ENCODE assay signal across 8 cellular contexts in genomic region chr9:97398999-97399758, GRCh38. TPM values are rescaled to one million over a fixed set of nuclear protein-coding genes. Genes with fewer than 3 reads are reported as not detected.
DNase-seq lines count a peak whose midpoint lies in the region; ATAC-seq and TF ChIP-seq lines count a peak whose summit lies in the region.

No MANE protein-coding gene starts in this region.

- peaks cover 0 to 4% (median 0%) of the 10 kb centered on the region in 9 donors for H3K27me3 ChIP-seq in heart left ventricle

- TF ChIP-seq CTCF in GM12864 (IDR thresholded peaks at IDR 0.05; ENCODE audit: low read depth, low read length, missing control alignments) (peak; percentile 100), heart left ventricle (IDR thresholded peaks at IDR 0.05) (peak; percentile 80 to 97 (median 91)), retinal pigment epithelial cell (conservative IDR thresholded peaks at IDR 0.05; ENCODE audit: low read depth, low read length) (peak; percentile 98)

- ATAC-seq in HG03520 (IDR thresholded peaks at IDR 0.05; ENCODE audit: unreplicated experiment): peak; percentile 54
- ATAC-seq in heart left ventricle: peak; percentile 55 to 88 (median 86)
- ATAC-seq in GM18870 (IDR thresholded peaks at IDR 0.05; ENCODE audit: unreplicated experiment): no peak
- ATAC-seq in HG03432 (IDR thresholded peaks at IDR 0.05; ENCODE audit: unreplicated experiment): no peak

- H3K4me3 Mint-ChIP-seq in activated naive CD4-positive, alpha-beta T cell treated with anti-CD3 and anti-CD28 coated beads for 36 hours: no peak overlapping the region

- peaks cover 0 to 15% (median 11%) of the 10 kb centered on the region in 12 donors for H3K9me3 ChIP-seq in heart left ventricle

- H3K27ac ChIP-seq in heart left ventricle: no peak overlapping the region

- no peak for TF ChIP-seq POLR2A in heart left ventricle (IDR thresholded peaks at IDR 0.05)

- H3K9me3 Mint-ChIP-seq in activated naive CD4-positive, alpha-beta T cell treated with anti-CD3 and anti-CD28 coated beads for 36 hours: peaks cover 10% of the 10 kb centered on the region

- peaks cover 6% of the 10 kb centered on the region for H3K4me1 Mint-ChIP-seq in activated naive CD4-positive, alpha-beta T cell treated with anti-CD3 and anti-CD28 coated beads for 36 hours (ENCODE audit: low read depth)

- CTCF ChIA-PET in activated naive CD4-positive, alpha-beta T cell treated with anti-CD3 and anti-CD28 coated beads for 36 hours (lab: Charles Lee): interaction anchor here (0.7 to 4.5 kb wide), 7 partner anchors 9 to 542 kb away, joined by 3 to 44 read pairs (median 3); no protein-coding TSS in a partner anchor

- DNase-seq in GM12864 (ENCODE audit: low read depth): no peak
- peak; percentile 53 for DNase-seq in SK-N-DZ (ENCODE audit: low spot score)
- DNase-seq in activated naive CD4-positive, alpha-beta T cell treated with anti-CD3 and anti-CD28 coated beads for 36 hours: peak; percentile 71
- DNase-seq in heart left ventricle: peak; percentile 21 to 83 (median 72)
- peak; percentile 75 for DNase-seq in retinal pigment epithelial cell (ENCODE audit: low read depth)

- peaks cover 5% of the 10 kb centered on the region for H3K36me3 Mint-ChIP-seq in activated naive CD4-positive, alpha-beta T cell treated with anti-CD3 and anti-CD28 coated beads for 36 hours (ENCODE audit: low read depth)

- 21 to 31% (median 27%) methylated on average over 19 to 20 of the region's 20 CpGs for WGBS in heart left ventricle, 4 donors

- H3K27me3 Mint-ChIP-seq in activated naive CD4-positive, alpha-beta T cell treated with anti-CD3 and anti-CD28 coated beads for 36 hours (ENCODE audit: low read depth): peaks cover 6% of the 10 kb centered on the region

- H3K27ac Mint-ChIP-seq in activated naive CD4-positive, alpha-beta T cell treated with anti-CD3 and anti-CD28 coated beads for 36 hours: no peak overlapping the region

- peaks cover 0 to 6% (median 0%) of the 10 kb centered on the region in 12 donors for H3K4me1 ChIP-seq in heart left ventricle

- intact Hi-C loops in activated naive CD4-positive, alpha-beta T cell treated with anti-CD3 and anti-CD28 coated beads for 36 hours (cut with micrococcal nuclease): loop anchor here (1.0 to 10.0 kb wide), 3 partner anchors 12 to 542 kb away; no protein-coding TSS in a partner anchor
- intact Hi-C loops in heart left ventricle (cut with DNase I): loop anchor here in 8 of 10 donors (1.0 to 5.0 kb wide), 3 partner anchors 542 kb away; no protein-coding TSS in a partner anchor

- no peaks in the 10 kb centered on the region for H3K36me3 ChIP-seq in heart left ventricle

- H3K4me3 ChIP-seq in GM12864 (ENCODE audit: low read depth, low read length): no peak overlapping the region
- H3K4me3 ChIP-seq in heart left ventricle: no peak overlapping the region
- no peak overlapping the region for H3K4me3 ChIP-seq in retinal pigment epithelial cell (ENCODE audit: low read length)

RNA-seq across cellular contexts. Expression of gene TDRD7, which starts 12.7 kb away (rescaled TPM):
- 1.0 and 1.1 TPM in 2 replicates for polyA plus RNA-seq in SK-N-DZ (2014; cell fraction: cytosol; rRNA removed)
- 0.72 and 2.2 TPM in 2 replicates for polyA plus RNA-seq in SK-N-DZ (2014; cell fraction: nucleus; rRNA removed)
- 1 to 10 TPM; 6.9 to 7.4 TPM for total RNA-seq in activated naive CD4-positive, alpha-beta T cell treated with anti-CD3 and anti-CD28 coated beads for 36 hours
- 10 to 100 TPM in 2 of 9 donors, 1 to 10 TPM in 7; 4.9 to 15.3 (median 9.3) TPM for total RNA-seq in heart left ventricle
- 1 to 10 TPM; 3.0 to 6.8 TPM for polyA plus RNA-seq in heart left ventricle

Comparison
In these comparisons a context has a peak if more than half of its experiments do, and no peak if none do; other contexts are left out.
1. ATAC-seq: peak in HG03520 (single experiment) and heart left ventricle (4 of 4); none in GM18870 (single experiment) and HG03432 (single experiment).
2. Peak in every context shown above with its lines, with median percentiles within 50 percentile points of each other: CTCF ChIP-seq.